In the genomic region with DNA sequence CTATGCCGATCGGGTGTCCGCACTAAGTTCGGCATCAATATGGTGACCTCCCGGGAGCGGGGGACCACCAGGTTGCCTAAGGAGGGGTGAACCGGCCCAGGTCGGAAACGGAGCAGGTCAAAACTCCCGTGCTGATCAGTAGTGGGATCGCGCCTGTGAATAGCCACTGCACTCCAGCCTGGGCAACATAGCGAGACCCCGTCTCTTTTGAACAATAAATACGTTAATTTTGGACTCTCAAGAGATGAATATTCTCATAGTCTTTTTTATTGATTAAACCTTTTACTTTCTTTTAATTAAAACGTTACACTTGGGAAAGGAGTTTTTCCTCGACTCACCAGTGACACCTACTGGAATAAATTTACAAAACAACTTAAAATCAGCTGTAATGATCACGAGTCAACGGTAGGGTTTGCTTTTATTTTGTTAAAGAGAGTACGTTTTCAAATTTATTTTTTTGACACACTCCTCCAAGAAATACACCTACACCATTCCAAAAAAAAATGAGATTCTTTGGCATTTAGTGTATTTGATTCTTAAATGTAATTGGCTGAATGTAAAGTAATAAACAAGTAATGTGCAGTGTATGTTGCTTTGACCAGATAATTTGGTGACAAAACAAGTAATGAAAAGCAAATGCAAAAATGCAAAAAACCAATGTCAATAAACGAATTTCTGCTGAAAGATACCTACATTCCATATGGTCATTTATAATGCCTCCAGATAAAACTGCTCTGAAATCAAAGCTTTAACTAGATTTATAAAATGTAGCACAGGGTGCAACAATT, we compare ENCODE assay signal across 8 cellular contexts. TPM values are rescaled to one million over a fixed set of nuclear protein-coding genes. Genes with fewer than 3 reads are reported as not detected.
DNase-seq lines count a peak whose midpoint lies in the region; ATAC-seq and TF ChIP-seq lines count a peak whose summit lies in the region.

No MANE protein-coding gene starts in this region.

- H3K4me3 ChIP-seq in cardiac fibroblast (replicated peaks in 1 of 2; ENCODE audit: low read depth in 2 of 2, low read length in 2 of 2) = peak overlapping the region; percentile 21

- peak overlapping the region; percentile 96 for H3K27ac Mint-ChIP-seq in T-helper 17 cell

- DNase-seq in A172 (ENCODE audit: low spot score) (peak; percentile 65), GM13977 (ENCODE audit: low spot score) (peak; percentile 50), NCI-H1436 (lab: John Stamatoyannopoulos, UW) (peak; percentile 30), T-helper 17 cell (peak in 1 of 3 donors; percentile 20), cardiac fibroblast (ENCODE audit: low read depth in 2 of 2) (peak; percentile 82 to 90), iris pigment epithelial cell (ENCODE audit: low read depth) (peak; percentile 75)
- peak; percentile 46 to 53 for DNase-seq in stimulated activated CD4-positive, alpha-beta T cell treated with anti-CD3 and anti-CD28 coated beads, Interleukin-12 subunit alpha, Interleukin-12 subunit beta, amount 100 ng/mL, for 24 hours (ENCODE audit: low read depth in 2 of 2)

- H3K9me3 ChIP-seq in T-helper 17 cell (ENCODE audit: control insufficient read depth, low read length, poor library complexity, severe bottlenecking) = no peaks in the 10 kb centered on the region

- peaks cover 30% of the 10 kb centered on the region for H3K4me1 Mint-ChIP-seq in T-helper 17 cell

- H3K4me3 Mint-ChIP-seq in T-helper 17 cell = peak overlapping the region; percentile 97

- in situ Hi-C loops in GM13977 (cut with MboI; ENCODE audit: low pct_unique_long_range_greater_than_20kb, low sequenced_read_pairs, unreplicated experiment) = no loop called here

- H3K27me3 Mint-ChIP-seq in T-helper 17 cell = no peaks in the 10 kb centered on the region

- peak; percentile 83 for TF ChIP-seq CTCF in GM13977 (IDR thresholded peaks at IDR 0.05; ENCODE audit: extremely low read depth, insufficient read depth, missing control alignments)
- TF ChIP-seq CTCF in cardiac fibroblast (IDR thresholded peaks at IDR 0.05; ENCODE audit: low read depth, low read length) = peak; percentile 62

- peak; percentile 24 for ATAC-seq in HG02885 (IDR thresholded peaks at IDR 0.05; ENCODE audit: poor library complexity, unreplicated experiment)
- ATAC-seq in T-helper 17 cell = peak; percentile 50

- H3K36me3 Mint-ChIP-seq in T-helper 17 cell (ENCODE audit: low read depth) = peaks cover 6% of the 10 kb centered on the region

RNA-seq across cellular contexts. Expression of gene RPS29, which starts 0.7 kb away (rescaled TPM):
- total RNA-seq in A172 (2014; rRNA removed; shearing (Covaris generic)) = 1,242 and 2,235 TPM in 2 replicates
- total RNA-seq in T-helper 17 cell = 1,000 to 10,000 TPM; 3,969 to 4,133 TPM

RNA-seq across cellular contexts. Expression of gene LRR1, which starts 11.9 kb away (rescaled TPM):
- 48.7 and 53.1 TPM in 2 replicates for total RNA-seq in A172 (2014; rRNA removed; shearing (Covaris generic))
- total RNA-seq in T-helper 17 cell = 10 to 100 TPM in 1 of 2 donors, 1 to 10 TPM in 1; 7.4 to 10.3 TPM

RNA-seq across cellular contexts. Expression of gene RPL36AL, which starts 33.6 kb away (rescaled TPM):
- total RNA-seq in A172 (2014; rRNA removed; shearing (Covaris generic)) = 170 and 223 TPM in 2 replicates
- 100 to 1,000 TPM; 209 to 250 TPM for total RNA-seq in T-helper 17 cell

RNA-seq across cellular contexts. Expression of gene MGAT2, which starts 33.7 kb away (rescaled TPM):
- 69.4 and 87.3 TPM in 2 replicates for total RNA-seq in A172 (2014; rRNA removed; shearing (Covaris generic))
- 10 to 100 TPM; 30.0 to 34.5 TPM for total RNA-seq in T-helper 17 cell

RNA-seq across cellular contexts. Expression of gene DNAAF2, which starts 48.2 kb away (rescaled TPM):
- 8.8 and 10.1 TPM in 2 replicates for total RNA-seq in A172 (2014; rRNA removed; shearing (Covaris generic))
- 10 to 100 TPM; 25.7 to 34.0 TPM for total RNA-seq in T-helper 17 cell
